In the genomic region with DNA sequence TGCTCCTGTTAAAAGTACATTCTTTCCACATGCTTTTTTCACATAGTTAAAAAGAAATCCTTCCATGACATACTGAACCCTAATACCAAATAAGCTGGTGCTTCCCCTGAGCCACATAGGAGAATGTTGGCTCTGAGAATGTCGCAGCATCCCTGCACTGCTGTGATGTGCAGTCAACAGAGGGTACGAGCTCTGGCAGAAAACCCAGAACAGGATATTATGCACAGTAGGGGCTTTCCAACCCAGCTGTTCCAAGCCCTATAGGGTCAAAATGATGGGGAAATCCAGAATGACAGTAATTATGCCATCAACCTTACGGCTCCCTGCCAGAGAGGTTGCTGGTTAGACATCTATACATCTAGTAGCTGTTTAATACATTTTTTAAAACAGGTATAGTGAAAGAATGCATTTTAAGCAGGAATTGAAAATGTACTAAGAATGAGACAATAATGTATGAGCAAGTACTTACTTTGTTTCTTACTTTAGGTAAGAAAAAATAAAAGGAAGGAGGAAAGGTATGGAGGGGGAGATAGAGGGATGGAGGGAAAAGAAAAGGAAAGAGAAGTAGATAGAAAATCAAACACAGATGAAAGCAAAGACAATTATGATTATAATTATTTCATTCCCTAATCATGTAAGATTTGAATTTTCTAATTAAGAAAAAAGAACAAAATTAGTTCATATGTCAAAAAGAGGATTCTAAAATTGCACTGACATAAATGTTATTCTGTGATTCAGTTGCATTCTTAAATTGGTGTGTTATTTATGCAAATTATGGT, we compare ENCODE assay signal across 8 cellular contexts.
DNase-seq lines count a peak whose midpoint lies in the region; ATAC-seq and TF ChIP-seq lines count a peak whose summit lies in the region.

No MANE protein-coding gene starts in this region.

- intact Hi-C loops in gastrocnemius medialis (cut with DNase I; ENCODE audit: low total_unique reads) = no loop called here

- H3K36me3 ChIP-seq in gastrocnemius medialis = no peaks in the 10 kb centered on the region

- H3K4me1 ChIP-seq in gastrocnemius medialis = no peaks in the 10 kb centered on the region

- H3K27me3 ChIP-seq in gastrocnemius medialis = no peaks in the 10 kb centered on the region

- no peak overlapping the region for H3K4me3 ChIP-seq in gastrocnemius medialis

- TF ChIP-seq CTCF in gastrocnemius medialis (IDR thresholded peaks at IDR 0.05 in 4 of 5, conservative IDR thresholded peaks at IDR 0.05 in 1 of 5) = no peak

- peak; percentile 55 for ATAC-seq in GM19023 (IDR thresholded peaks at IDR 0.05; ENCODE audit: unreplicated experiment)
- peak; percentile 60 for ATAC-seq in HG03039 (IDR thresholded peaks at IDR 0.05; ENCODE audit: unreplicated experiment)
- ATAC-seq in gastrocnemius medialis = no peak

- no peaks in the 10 kb centered on the region for H3K9me3 ChIP-seq in gastrocnemius medialis

- DNase-seq in activated CD4-positive, alpha-beta T cell treated with anti-CD3 and anti-CD28 coated beads, Interleukin-2, amount 50 U/mL, for 4 hours = peak; percentile 29
- peak; percentile 21 to 25 for DNase-seq in stimulated activated CD4-positive, alpha-beta T cell treated with anti-CD3 and anti-CD28 coated beads, Interleukin-15, amount 100 ng/mL, for 48 hours (ENCODE audit: low read depth in 2 of 2)
- DNase-seq in HK-2 (ENCODE audit: unreplicated experiment) (no peak), iPS-NIHi7 (ENCODE audit: extremely low spot score) (no peak), gastrocnemius medialis (no peak), NCI-H748 (lab: John Stamatoyannopoulos, UW; ENCODE audit: unreplicated experiment) (no peak)

- in situ Hi-C loops in gastrocnemius medialis (cut with MboI; ENCODE audit: low sequenced_read_pairs in 4 of 4) = no loop called here

- no peak for TF ChIP-seq POLR2A in gastrocnemius medialis (IDR thresholded peaks at IDR 0.05)

- H3K27ac ChIP-seq in gastrocnemius medialis = no peak overlapping the region

Comparison
In these comparisons a context has a peak if more than half of its experiments do, and no peak if none do; other contexts are left out.
1. ATAC-seq: peak in GM19023 (single experiment) and HG03039 (single experiment); none in gastrocnemius medialis (0 of 2).
2. DNase-seq: peak in activated CD4-positive, alpha-beta T cell treated with anti-CD3 and anti-CD28 coated beads, Interleukin-2, amount 50 U/mL, for 4 hours (2 of 2) and stimulated activated CD4-positive, alpha-beta T cell treated with anti-CD3 and anti-CD28 coated beads, Interleukin-15, amount 100 ng/mL, for 48 hours (2 of 2); none in HK-2 (single experiment), iPS-NIHi7 (single experiment), gastrocnemius medialis (0 of 2) and NCI-H748 (single experiment).